In the genomic region with DNA sequence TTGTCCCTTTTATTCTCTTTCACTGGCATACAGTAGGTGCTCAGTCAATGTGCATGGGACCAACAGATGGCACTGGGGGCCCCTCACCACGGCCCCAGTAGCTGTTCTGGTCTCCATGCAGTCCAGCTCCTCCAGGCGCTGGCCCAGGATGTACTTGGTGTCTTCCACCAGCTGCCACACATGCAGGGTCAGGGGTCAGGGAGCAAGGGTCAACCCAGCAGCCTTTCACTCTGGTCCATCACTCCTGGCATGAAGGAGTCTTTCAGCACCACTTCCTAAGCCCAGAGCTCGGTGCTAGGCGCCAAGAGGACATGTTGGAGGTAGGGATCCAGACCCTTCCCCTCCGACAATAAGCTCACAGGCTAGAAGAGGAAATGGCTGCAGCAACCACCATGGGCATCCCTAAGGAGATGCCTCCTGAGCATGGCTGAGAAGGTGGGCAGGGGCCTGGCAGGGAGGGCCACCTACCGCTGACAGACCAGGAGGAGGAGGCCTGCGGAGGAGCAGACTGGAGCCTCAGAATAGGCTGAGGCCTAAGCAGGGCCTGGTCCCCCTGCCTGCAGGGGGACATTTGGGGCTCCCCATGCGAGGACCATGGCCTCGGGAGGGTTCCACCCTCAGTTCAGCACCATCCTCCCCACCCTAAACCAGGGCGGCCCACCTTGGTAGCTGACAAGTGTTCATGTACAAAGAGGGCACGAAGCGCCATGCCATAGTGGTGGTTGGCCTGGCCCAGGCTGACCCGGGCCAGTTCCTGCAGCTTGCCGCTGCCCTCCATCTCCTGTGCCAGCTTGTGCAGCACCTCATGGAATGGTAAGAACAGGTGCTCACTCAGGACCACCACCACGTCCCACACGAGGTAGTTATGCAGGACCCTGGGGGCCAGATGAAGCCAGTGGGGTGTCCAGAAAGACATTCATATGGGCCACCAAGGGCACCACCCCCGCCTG, we compare ENCODE assay signal across 1 cellular context.
TF ChIP-seq lines count a peak whose summit lies in the region.

No MANE protein-coding gene starts in this region.

TF ChIP-seq in GM12878, 131 proteins besides CTCF, POLR2A, EP300 and RAD21:
- TF ChIP-seq, protein P1, sequence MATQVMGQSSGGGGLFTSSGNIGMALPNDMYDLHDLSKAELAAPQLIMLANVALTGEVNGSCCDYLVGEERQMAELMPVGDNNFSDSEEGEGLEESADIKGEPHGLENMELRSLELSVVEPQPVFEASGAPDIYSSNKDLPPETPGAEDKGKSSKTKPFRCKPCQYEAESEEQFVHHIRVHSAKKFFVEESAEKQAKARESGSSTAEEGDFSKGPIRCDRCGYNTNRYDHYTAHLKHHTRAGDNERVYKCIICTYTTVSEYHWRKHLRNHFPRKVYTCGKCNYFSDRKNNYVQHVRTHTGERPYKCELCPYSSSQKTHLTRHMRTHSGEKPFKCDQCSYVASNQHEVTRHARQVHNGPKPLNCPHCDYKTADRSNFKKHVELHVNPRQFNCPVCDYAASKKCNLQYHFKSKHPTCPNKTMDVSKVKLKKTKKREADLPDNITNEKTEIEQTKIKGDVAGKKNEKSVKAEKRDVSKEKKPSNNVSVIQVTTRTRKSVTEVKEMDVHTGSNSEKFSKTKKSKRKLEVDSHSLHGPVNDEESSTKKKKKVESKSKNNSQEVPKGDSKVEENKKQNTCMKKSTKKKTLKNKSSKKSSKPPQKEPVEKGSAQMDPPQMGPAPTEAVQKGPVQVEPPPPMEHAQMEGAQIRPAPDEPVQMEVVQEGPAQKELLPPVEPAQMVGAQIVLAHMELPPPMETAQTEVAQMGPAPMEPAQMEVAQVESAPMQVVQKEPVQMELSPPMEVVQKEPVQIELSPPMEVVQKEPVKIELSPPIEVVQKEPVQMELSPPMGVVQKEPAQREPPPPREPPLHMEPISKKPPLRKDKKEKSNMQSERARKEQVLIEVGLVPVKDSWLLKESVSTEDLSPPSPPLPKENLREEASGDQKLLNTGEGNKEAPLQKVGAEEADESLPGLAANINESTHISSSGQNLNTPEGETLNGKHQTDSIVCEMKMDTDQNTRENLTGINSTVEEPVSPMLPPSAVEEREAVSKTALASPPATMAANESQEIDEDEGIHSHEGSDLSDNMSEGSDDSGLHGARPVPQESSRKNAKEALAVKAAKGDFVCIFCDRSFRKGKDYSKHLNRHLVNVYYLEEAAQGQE (IDR thresholded peaks at IDR 0.05; ENCODE audit: low read depth, low read length), result no peak
- TF ChIP-seq NR2C1 (IDR thresholded peaks at IDR 0.05), result 0 out of 2 replicates have a peak, but pooled peaks have one; percentile 27
